In the genomic region with DNA sequence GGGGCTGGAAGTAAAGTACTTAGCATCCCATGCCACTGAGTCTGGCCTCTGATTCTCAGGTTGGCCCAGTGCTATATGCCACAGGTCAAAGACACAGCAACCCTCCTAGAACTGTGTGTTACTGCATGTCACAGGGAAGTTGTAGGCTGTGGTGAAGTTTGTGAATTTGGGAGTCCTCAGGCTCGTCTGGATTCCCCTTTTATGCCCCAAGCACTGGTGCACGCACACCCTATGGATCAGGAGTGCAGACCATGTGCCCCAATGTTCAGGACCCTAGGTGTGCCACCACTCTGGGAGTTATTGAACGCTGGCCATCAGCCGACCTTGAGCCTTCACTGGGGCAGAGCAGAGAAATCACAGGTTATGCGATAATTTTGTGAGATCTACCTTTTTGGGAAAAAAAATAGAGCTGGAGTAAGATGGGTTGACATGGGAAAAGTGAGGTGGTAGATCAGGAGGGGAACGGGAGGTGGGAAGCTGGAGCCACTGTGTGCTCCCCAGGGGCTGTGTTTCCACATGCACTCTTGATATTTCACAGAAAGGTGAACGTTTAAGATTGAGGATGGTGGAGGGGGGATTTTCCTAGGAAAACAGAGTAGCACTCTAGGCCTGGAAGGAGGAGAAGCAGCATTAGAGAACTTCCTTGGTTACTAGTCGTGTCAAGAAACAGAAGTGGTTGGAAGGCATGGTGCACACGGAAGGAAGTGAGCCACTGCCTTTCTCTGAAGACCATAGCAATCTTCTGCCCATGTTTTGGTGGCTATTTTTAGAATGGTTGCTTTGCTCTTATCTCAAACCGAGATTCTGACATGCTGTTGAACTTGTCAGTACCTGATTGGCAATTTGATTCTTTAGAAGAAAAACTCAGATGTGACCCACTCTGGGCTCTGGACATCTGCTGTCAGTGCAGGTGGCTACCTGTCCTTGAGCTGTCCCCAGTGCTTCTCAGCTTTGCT, we compare ENCODE assay signal across 9 cellular contexts. TPM values are rescaled to one million over a fixed set of nuclear protein-coding genes. Genes with fewer than 3 reads are reported as not detected.
DNase-seq lines count a peak whose midpoint lies in the region; ATAC-seq and TF ChIP-seq lines count a peak whose summit lies in the region.
"Had no signal": no experiment of that assay in that cellular context is flagged by ENCODE, and none has a peak within 500 bp of the region (broad histone marks: within the 10 kb centered on the region; RNA-seq: fewer than 3 reads in every experiment).

No MANE protein-coding gene starts in this region.

- H3K9me3 Mint-ChIP-seq in activated CD4-positive, alpha-beta T cell treated with anti-CD3 and anti-CD28 coated beads, Interleukin-2, amount 10 ng/mL, durations not matched to agents 24 days and 14 days, result no peaks in the 10 kb centered on the region

- H3K4me3 Mint-ChIP-seq in activated CD4-positive, alpha-beta T cell treated with anti-CD3 and anti-CD28 coated beads, Interleukin-2, amount 10 ng/mL, durations not matched to agents 24 days and 14 days, result peak overlapping the region; percentile 65

- H3K4me3 ChIP-seq in Peyer's patch (no peak overlapping the region), suprapubic skin (no peak overlapping the region)

- H3K36me3 ChIP-seq in Peyer's patch, result no peaks in the 10 kb centered on the region
- H3K36me3 ChIP-seq in suprapubic skin, result no peaks in the 10 kb centered on the region

- no peak for TF ChIP-seq EP300 in suprapubic skin (IDR thresholded peaks at IDR 0.05)

- intact Hi-C loops in activated CD4-positive, alpha-beta T cell treated with anti-CD3 and anti-CD28 coated beads, Interleukin-2, amount 10 ng/mL, durations not matched to agents 24 days and 14 days (cut with micrococcal nuclease), result loop anchor here (5.0 kb wide), 2 partner anchors 51 to 156 kb away; no protein-coding TSS in a partner anchor

- peak overlapping the region in 3 of 4 donors; percentile 11 to 75 (median 45) for H3K27ac ChIP-seq in Peyer's patch
- H3K27ac ChIP-seq in suprapubic skin, result no peak overlapping the region

- WGBS in suprapubic skin, result 74% methylated on average over 10 of the region's 10 CpGs

- H3K27me3 Mint-ChIP-seq in activated CD4-positive, alpha-beta T cell treated with anti-CD3 and anti-CD28 coated beads, Interleukin-2, amount 10 ng/mL, durations not matched to agents 24 days and 14 days, result no peaks in the 10 kb centered on the region

- peaks cover 45% of the 10 kb centered on the region for H3K4me1 Mint-ChIP-seq in activated CD4-positive, alpha-beta T cell treated with anti-CD3 and anti-CD28 coated beads, Interleukin-2, amount 10 ng/mL, durations not matched to agents 24 days and 14 days

- no peak for TF ChIP-seq CTCF in Peyer's patch (IDR thresholded peaks at IDR 0.05)
- TF ChIP-seq CTCF in suprapubic skin (IDR thresholded peaks at IDR 0.05), result no peak

- H3K4me1 ChIP-seq in Peyer's patch (peaks cover 0 to 25% (median 11%) of the 10 kb centered on the region in 4 donors), suprapubic skin (peaks cover 5% of the 10 kb centered on the region)

- H3K27ac Mint-ChIP-seq in activated CD4-positive, alpha-beta T cell treated with anti-CD3 and anti-CD28 coated beads, Interleukin-2, amount 10 ng/mL, durations not matched to agents 24 days and 14 days, result peak overlapping the region; percentile 75

- peak; percentile 28 for ATAC-seq in HG02610 (IDR thresholded peaks at IDR 0.05; ENCODE audit: unreplicated experiment)

- TF ChIP-seq POLR2A in Peyer's patch (IDR thresholded peaks at IDR 0.05), result no peak
- no peak for TF ChIP-seq POLR2A in suprapubic skin (IDR thresholded peaks at IDR 0.05)

- DNase-seq in activated CD4-positive, alpha-beta T cell treated with anti-CD3 and anti-CD28 coated beads, Interleukin-2, amount 10 ng/mL, durations not matched to agents 24 days and 14 days, result peak; percentile 71
- no peak for DNase-seq in activated CD4-positive, alpha-beta T cell treated with anti-CD3 and anti-CD28 coated beads, Interleukin-2, amount 50 U/mL, for 48 hours
- DNase-seq in Peyer's patch (peak in 1 of 3 donors; percentile 32), pons (ENCODE audit: low spot score) (peak; percentile 72), activated gamma-delta T cell treated with Interleukin-2 at 50 U/mL for 16 hours (no peak), suprapubic skin (ENCODE audit: low spot score in 2 of 2) (no peak), AG08396 (ENCODE audit: low spot score) (no peak)

- no peaks in the 10 kb centered on the region for H3K27me3 ChIP-seq in Peyer's patch
- no peaks in the 10 kb centered on the region for H3K27me3 ChIP-seq in suprapubic skin

- H3K36me3 Mint-ChIP-seq in activated CD4-positive, alpha-beta T cell treated with anti-CD3 and anti-CD28 coated beads, Interleukin-2, amount 10 ng/mL, durations not matched to agents 24 days and 14 days (ENCODE audit: low read depth), result no peaks in the 10 kb centered on the region

- H3K9me3 ChIP-seq in Peyer's patch, result no peaks in the 10 kb centered on the region
- H3K9me3 ChIP-seq in suprapubic skin, result no peaks in the 10 kb centered on the region

RNA-seq across cellular contexts. Expression of gene DUSP22, which starts 44.1 kb away (rescaled TPM):
- total RNA-seq in activated CD4-positive, alpha-beta T cell treated with anti-CD3 and anti-CD28 coated beads, Interleukin-2, amount 10 ng/mL, durations not matched to agents 24 days and 14 days, result 22.5 and 24.0 TPM in 2 replicates
- total RNA-seq in Peyer's patch (10 to 100 TPM; 34.7 to 75.9 (median 48.5) TPM), suprapubic skin (10 to 100 TPM; 53.3 to 95.2 (median 71.3) TPM)

RNA-seq across cellular contexts. Expression of gene IRF4, which starts 55.1 kb away (rescaled TPM):
- 831 and 846 TPM in 2 replicates for total RNA-seq in activated CD4-positive, alpha-beta T cell treated with anti-CD3 and anti-CD28 coated beads, Interleukin-2, amount 10 ng/mL, durations not matched to agents 24 days and 14 days
- 10 to 100 TPM in 1 of 4 donors, 1 to 10 TPM in 2, under 1 TPM in 1; 0.47 to 57.8 (median 6.9) TPM for total RNA-seq in Peyer's patch
- 10 to 100 TPM; 17.3 to 22.8 (median 20.4) TPM for total RNA-seq in suprapubic skin
- total RNA-seq: A172 had no signal

Comparison
In these comparisons a context has a peak if more than half of its experiments do, and no peak if none do; other contexts are left out.
1. DNase-seq: peak in activated CD4-positive, alpha-beta T cell treated with anti-CD3 and anti-CD28 coated beads, Interleukin-2, amount 10 ng/mL, durations not matched to agents 24 days and 14 days (single experiment) and pons (single experiment); none in activated CD4-positive, alpha-beta T cell treated with anti-CD3 and anti-CD28 coated beads, Interleukin-2, amount 50 U/mL, for 48 hours (0 of 2), activated gamma-delta T cell treated with Interleukin-2 at 50 U/mL for 16 hours (single experiment), suprapubic skin (0 of 2) and AG08396 (single experiment).
2. RNA of gene IRF4, which starts 55.1 kb away (total RNA-seq): 831 to 846 TPM in activated CD4-positive, alpha-beta T cell treated with anti-CD3 and anti-CD28 coated beads, Interleukin-2, amount 10 ng/mL, durations not matched to agents 24 days and 14 days; 17.3 to 22.8 TPM in suprapubic skin and 0.47 to 57.8 TPM in Peyer's patch; every median in the first group is over 10 times any median in the second.